Comparison of ENCODE assay signal across 1 cellular context in the genomic region with DNA sequence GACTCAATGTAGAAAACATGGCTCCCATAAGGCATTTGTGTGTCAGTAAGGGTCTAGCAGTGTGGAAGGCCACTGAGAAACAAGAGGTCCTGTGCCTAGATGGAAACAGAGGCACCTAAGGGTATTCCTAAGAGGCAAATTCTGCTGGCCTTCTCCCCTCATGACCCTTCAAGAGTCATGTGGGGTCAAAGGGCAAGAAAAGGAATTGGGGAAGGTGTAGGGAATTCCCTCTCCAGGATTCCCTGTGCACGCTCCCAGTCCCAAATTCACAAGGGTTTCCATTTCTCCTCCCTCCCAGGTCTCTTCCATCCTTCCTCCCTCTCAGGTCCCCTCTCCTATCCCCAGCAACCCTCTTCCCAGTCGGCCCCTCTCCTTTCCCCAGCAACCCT.
TF ChIP-seq lines count a peak whose summit lies in the region.

No MANE protein-coding gene starts in this region.

TF ChIP-seq in IMR-90, 13 proteins besides CTCF, POLR2A, EP300 and RAD21:
- TF ChIP-seq MAFK (IDR thresholded peaks at IDR 0.05; ENCODE audit: low read depth, low read length) = no peak
- 0 out of 2 replicates have a peak, but pooled peaks have one; percentile 8 for TF ChIP-seq MAZ (IDR thresholded peaks at IDR 0.05; ENCODE audit: borderline replicate concordance, low read depth, low read length)
